ENCODE assay signal across 8 cellular contexts in genomic region chr20:35773154-35773751, GRCh38. TPM values are rescaled to one million over a fixed set of nuclear protein-coding genes. Genes with fewer than 3 reads are reported as not detected.
A peak's percentile ranks its signal among the peaks of the same experiment; 100 is the strongest.
DNase-seq lines count a peak whose midpoint lies in the region; ATAC-seq and TF ChIP-seq lines count a peak whose summit lies in the region.

No MANE protein-coding gene starts in this region.

- peak overlapping the region; percentile 98 for H3K4me3 Mint-ChIP-seq in HFFc6
- H3K4me3 Mint-ChIP-seq in activated CD4-positive, alpha-beta T cell treated with anti-CD3 and anti-CD28 coated beads for 36 hours = peak overlapping the region; percentile 81
- peak overlapping the region; percentile 95 for H3K4me3 Mint-ChIP-seq in endothelial cell (ENCODE audit: unreplicated experiment)
- peak overlapping the region; percentile 99 for H3K4me3 Mint-ChIP-seq in nephron progenitor cell

- H3K9me3 Mint-ChIP-seq in HFFc6 (peaks cover 8% of the 10 kb centered on the region; the same call in 1 of the 2 replicates), endothelial cell (ENCODE audit: unreplicated experiment) (no peaks in the 10 kb centered on the region), nephron progenitor cell (peaks cover 9% of the 10 kb centered on the region)
- peaks cover 7% of the 10 kb centered on the region for H3K9me3 Mint-ChIP-seq in activated CD4-positive, alpha-beta T cell treated with anti-CD3 and anti-CD28 coated beads for 36 hours (ENCODE audit: low read depth)

- CTCF ChIA-PET in AG04450 (lab: Charles Lee) = no interaction called here
- CTCF ChIA-PET in activated CD4-positive, alpha-beta T cell treated with anti-CD3 and anti-CD28 coated beads for 36 hours (lab: Charles Lee) = interaction anchor here (0.6 to 3.5 kb wide), 3 partner anchors 30 to 181 kb away, joined by 3 to 28 read pairs (median 6); partner anchors contain the start of genes RBM39 and SCAND1

- H3K27me3 ChIP-seq in AG04450 (ENCODE audit: control insufficient read depth, insufficient read depth, low read length) = no peaks in the 10 kb centered on the region

- intact Hi-C loops in activated CD4-positive, alpha-beta T cell treated with anti-CD3 and anti-CD28 coated beads for 36 hours (cut with DNase I, micrococcal nuclease) = loop anchor here in 1 of 2 experiments (2.0 to 10.0 kb wide), 5 partner anchors 292 to 1780 kb away; partner anchors contain the start of genes AHCY, DSN1, RALY and TGIF2

- H3K27me3 Mint-ChIP-seq in HFFc6 (ENCODE audit: insufficient read depth) (peaks cover 6% of the 10 kb centered on the region), endothelial cell (ENCODE audit: unreplicated experiment) (peaks cover 15% of the 10 kb centered on the region), nephron progenitor cell (ENCODE audit: low read depth, poor library complexity) (peaks cover 9% of the 10 kb centered on the region)
- no peaks in the 10 kb centered on the region for H3K27me3 Mint-ChIP-seq in activated CD4-positive, alpha-beta T cell treated with anti-CD3 and anti-CD28 coated beads for 36 hours

- no peak overlapping the region for H3K27ac ChIP-seq in AG04450 (ENCODE audit: low read depth, low read length)

- H3K27ac Mint-ChIP-seq in HFFc6 (peak overlapping the region; percentile 95), endothelial cell (ENCODE audit: unreplicated experiment) (peak overlapping the region; percentile 99), nephron progenitor cell (peak overlapping the region; percentile 95)
- peak overlapping the region; percentile 92 for H3K27ac Mint-ChIP-seq in activated CD4-positive, alpha-beta T cell treated with anti-CD3 and anti-CD28 coated beads for 36 hours

- POLR2A ChIA-PET in AG04450 (lab: Yijun Ruan, JAX) = no interaction called here
- POLR2A ChIA-PET in activated CD4-positive, alpha-beta T cell treated with anti-CD3 and anti-CD28 coated beads for 36 hours (lab: Charles Lee) = interaction anchor here (0.6 to 3.1 kb wide), 2 partner anchors 30 to 1182 kb away, joined by 5 to 68 read pairs; partner anchors contain the start of gene RBM39

- H3K36me3 Mint-ChIP-seq in HFFc6 (ENCODE audit: low read depth) (peaks cover 24% of the 10 kb centered on the region), endothelial cell (ENCODE audit: low read depth, unreplicated experiment) (peaks cover 18% of the 10 kb centered on the region), nephron progenitor cell (ENCODE audit: low read depth) (peaks cover 22% of the 10 kb centered on the region)
- peaks cover 35% of the 10 kb centered on the region for H3K36me3 Mint-ChIP-seq in activated CD4-positive, alpha-beta T cell treated with anti-CD3 and anti-CD28 coated beads for 36 hours (ENCODE audit: low read depth)

- H3K9me3 ChIP-seq in AG04450 (ENCODE audit: control insufficient read depth, insufficient read depth, low read length) = peaks cover 3% of the 10 kb centered on the region; the same call in 1 of the 2 replicates

- DNase-seq in AG04450 (ENCODE audit: low read depth, low spot score) (no peak), HFFc6 (no peak), endothelial cell (ENCODE audit: low spot score) (peak; percentile 37), nephron progenitor cell (no peak), DMS79 treated with DMSO at 0.1 percent for 48 hours (lab: John Stamatoyannopoulos, UW) (no peak), germinal center (ENCODE audit: low spot score) (no peak)
- peak; percentile 56 for DNase-seq in activated CD4-positive, alpha-beta T cell treated with anti-CD3 and anti-CD28 coated beads for 36 hours

- ATAC-seq in activated CD4-positive, alpha-beta T cell treated with anti-CD3 and anti-CD28 coated beads for 36 hours = no peak
- no peak for ATAC-seq in HG03139 (IDR thresholded peaks at IDR 0.05; ENCODE audit: unreplicated experiment)

- peaks cover 54% of the 10 kb centered on the region for H3K4me1 Mint-ChIP-seq in HFFc6 (ENCODE audit: low read depth)
- H3K4me1 Mint-ChIP-seq in activated CD4-positive, alpha-beta T cell treated with anti-CD3 and anti-CD28 coated beads for 36 hours = peaks cover 72% of the 10 kb centered on the region
- H3K4me1 Mint-ChIP-seq in endothelial cell (ENCODE audit: unreplicated experiment) = peaks cover 61% of the 10 kb centered on the region
- H3K4me1 Mint-ChIP-seq in nephron progenitor cell = peaks cover 49% of the 10 kb centered on the region

- TF ChIP-seq CTCF in AG04450 (IDR thresholded peaks at IDR 0.05; ENCODE audit: low read depth, low read length) (no peak), HFFc6 (IDR thresholded peaks at IDR 0.05) (no peak; the same call in 1 of the 2 replicates), endothelial cell (IDR thresholded peaks at IDR 0.05; ENCODE audit: unreplicated experiment) (no peak), nephron progenitor cell (IDR thresholded peaks at IDR 0.05) (no peak)

- peak overlapping the region; percentile 87 for H3K4me3 ChIP-seq in AG04450 (ENCODE audit: low read depth, low read length)

RNA-seq across cellular contexts. Expression of gene PHF20, which starts 1.4 kb away (rescaled TPM):
- 25.8 and 30.6 TPM in 2 replicates for polyA plus RNA-seq in AG04450 (2011; rRNA removed)
- polyA minus RNA-seq in AG04450 (2011; rRNA and poly(A)+ RNA removed) = 40.8 and 41.2 TPM in 2 replicates
- total RNA-seq in HFFc6 (2021; fragmentation: NEBNext Ultra II Directional; extraction: Animal tissue kit (Norgen Biotek cat#: 25700)) = 10 to 100 TPM; 31.5 to 40.9 (median 36.2) TPM
- 10 to 100 TPM; 54.3 to 61.6 TPM for total RNA-seq in activated CD4-positive, alpha-beta T cell treated with anti-CD3 and anti-CD28 coated beads for 36 hours
- total RNA-seq in endothelial cell (ENCODE audit: unreplicated experiment) = 101 TPM

RNA-seq across cellular contexts. Expression of gene RBM39, which starts 31.2 kb away (rescaled TPM):
- 144 and 162 TPM in 2 replicates for polyA plus RNA-seq in AG04450 (2011; rRNA removed)
- 113 and 190 TPM in 2 replicates for polyA minus RNA-seq in AG04450 (2011; rRNA and poly(A)+ RNA removed)
- 100 to 1,000 TPM; 162 to 198 (median 185) TPM for total RNA-seq in HFFc6 (2021; fragmentation: NEBNext Ultra II Directional; extraction: Animal tissue kit (Norgen Biotek cat#: 25700))
- total RNA-seq in activated CD4-positive, alpha-beta T cell treated with anti-CD3 and anti-CD28 coated beads for 36 hours = 100 to 1,000 TPM; 303 to 356 TPM
- 308 TPM for total RNA-seq in endothelial cell (ENCODE audit: unreplicated experiment)

Comparison
In these comparisons a context has a peak if more than half of its experiments do, and no peak if none do; other contexts are left out.
1. DNase-seq: peak in activated CD4-positive, alpha-beta T cell treated with anti-CD3 and anti-CD28 coated beads for 36 hours (single experiment) and endothelial cell (single experiment); none in AG04450 (single experiment), HFFc6 (single experiment), nephron progenitor cell (single experiment), DMS79 treated with DMSO at 0.1 percent for 48 hours (single experiment) and germinal center (single experiment).
2. Peak in every context shown above with its lines, with median percentiles within 50 percentile points of each other: H3K27ac Mint-ChIP-seq and H3K4me3 Mint-ChIP-seq.